In genomic region chr3:134074001-134074789, GRCh38 we compare ENCODE assay signal across 19 cellular contexts. TPM values are rescaled to one million over a fixed set of nuclear protein-coding genes. Genes with fewer than 3 reads are reported as not detected.
"Had no signal": no experiment of that assay in that cellular context is flagged by ENCODE, and none has a peak within 500 bp of the region (broad histone marks: within the 10 kb centered on the region; RNA-seq: fewer than 3 reads in every experiment).

No MANE protein-coding gene starts in this region.

- H3K27me3 ChIP-seq: gastrocnemius medialis, right atrium auricular region, vagina had no signal

- H3K4me3 ChIP-seq: gastrocnemius medialis, prostate gland, right atrium auricular region, stomach, thoracic aorta, vagina had no signal

- H3K9me3 ChIP-seq: gastrocnemius medialis, prostate gland, right atrium auricular region, stomach, thoracic aorta, vagina had no signal

- H3K27ac ChIP-seq: gastrocnemius medialis, prostate gland, right atrium auricular region, stomach, thoracic aorta, vagina had no signal

- H3K4me1 ChIP-seq: prostate gland had no signal

- DNase-seq: activated CD4-positive, alpha-beta T cell treated with anti-CD3 and anti-CD28 coated beads, Interleukin-2, amount 10 ng/mL, durations not matched to agents 24 days and 14 days; activated CD4-positive, CD25-positive, alpha-beta regulatory T cell; activated gamma-delta T cell treated with Interleukin-2 at 50 U/mL for 16 hours; activated T-cell treated with anti-CD3 and anti-CD28 coated beads for 4 hours; gastrocnemius medialis; immature natural killer cell; mammary epithelial cell; SIG-M5; stomach; T1000 had no signal

- ATAC-seq: esophagus mucosa, gastrocnemius medialis, SK-N-SH treated with all-trans-retinoic acid at 6 μM for 48 hours had no signal

- H3K36me3 ChIP-seq: gastrocnemius medialis, prostate gland, right atrium auricular region, stomach, thoracic aorta, vagina had no signal

RNA-seq across cellular contexts. Expression of gene SLCO2A1, which starts 44.5 kb away (rescaled TPM):
- total RNA-seq: activated CD4-positive, alpha-beta T cell treated with anti-CD3 and anti-CD28 coated beads, Interleukin-2, amount 10 ng/mL, durations not matched to agents 24 days and 14 days; activated T-helper 1 cell treated with anti-CD3 and anti-CD28 coated beads, Interleukin-12 subunit alpha, Interleukin-12 subunit beta, Interleukin-2, Interleukin-4 antibody, amounts not matched to agents 30 ng/mL and 10 ng/mL and 1 ng/mL, durations not matched to agents 14 hours and 24 hours and 36 hours; T-helper 1 cell treated with Interleukin-12 subunit alpha and Interleukin-12 subunit beta and Interleukin-4 antibody, amounts not matched to agents 30 ng/mL and 1 ng/mL, for 36 hours had no signal
- polyA plus RNA-seq: immature natural killer cell, neural cell had no signal
